In the genomic region with DNA sequence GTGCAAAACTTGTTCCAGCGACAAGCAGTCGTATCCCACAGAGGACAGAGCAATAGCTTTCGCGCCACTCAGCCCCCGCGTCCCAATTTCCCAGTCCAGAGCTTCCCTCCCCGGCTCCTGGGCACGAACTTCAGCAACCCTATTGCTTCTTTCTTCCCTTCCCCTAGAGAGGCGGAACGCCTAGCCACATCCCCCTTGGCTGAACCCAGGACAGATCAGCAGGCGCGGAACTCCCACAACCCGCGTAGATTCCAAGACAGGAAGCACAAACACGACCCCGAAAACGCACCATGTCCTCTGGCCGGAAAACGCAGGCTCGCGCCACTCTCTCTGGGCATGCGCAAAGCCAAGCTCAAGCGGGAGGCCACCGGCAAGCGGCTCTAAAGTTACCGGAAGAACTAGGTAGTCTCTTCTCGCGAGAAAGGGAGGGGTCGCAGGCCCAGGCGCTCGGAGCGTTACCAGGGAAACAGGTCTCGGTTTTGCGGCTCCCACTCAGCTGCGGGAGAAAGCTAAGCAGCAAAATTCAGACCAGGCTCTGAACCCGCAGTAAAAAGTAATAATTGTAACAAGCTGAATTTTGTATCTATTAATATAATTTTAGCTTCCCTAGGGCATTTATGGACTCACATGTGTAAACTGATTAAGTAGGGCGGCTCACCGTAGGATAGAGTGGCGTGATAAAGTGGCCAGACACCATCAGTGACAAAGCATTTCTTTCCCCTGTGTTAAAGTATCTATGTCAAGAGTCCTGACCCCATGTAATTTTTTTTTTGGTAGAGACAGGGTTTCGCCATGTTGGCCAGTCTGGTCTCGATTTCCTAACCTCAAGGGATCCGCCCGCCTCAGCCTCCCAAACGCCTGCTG, we compare ENCODE assay signal across 8 cellular contexts. TPM values are rescaled to one million over a fixed set of nuclear protein-coding genes. Genes with fewer than 3 reads are reported as not detected.
DNase-seq lines count a peak whose midpoint lies in the region; ATAC-seq, FAIRE-seq and TF ChIP-seq lines count a peak whose summit lies in the region.

TSS of gene TMEM209 (minus strand) at position 323 of the 864 bp plus-strand sequence. CDS start at position 292, 31 bp downstream.

- H3K27ac ChIP-seq in angular gyrus (ENCODE audit: low read depth, low read length), result peak within 1 kb of the TSS; percentile 96
- H3K27ac ChIP-seq in prostate gland, result peak within 1 kb of the TSS; percentile 81 to 84

- H3K27me3 ChIP-seq in prostate gland (replicated peaks; ENCODE audit: insufficient read depth), result no peaks in the 10 kb centered on the region

- no peak for TF ChIP-seq CTCF in prostate gland (IDR thresholded peaks at IDR 0.05)

- peak within 1 kb of the TSS; percentile 61 to 71 for H3K4me3 ChIP-seq in prostate gland

- peak; percentile 97 for ATAC-seq in GM18498 (IDR thresholded peaks at IDR 0.05; ENCODE audit: unreplicated experiment)
- ATAC-seq in HG02938 (IDR thresholded peaks at IDR 0.05; ENCODE audit: unreplicated experiment), result peak; percentile 94
- ATAC-seq in left ventricle myocardium superior, result peak; percentile 100

- H3K36me3 ChIP-seq in prostate gland, result no peaks in the 10 kb centered on the region

- DNase-seq in NCI-H187 (lab: John Stamatoyannopoulos, UW) (peak; percentile 88 to 99), T-helper 2 cell (peak; percentile 74 to 96 (median 90)), left ventricle myocardium superior (peak; percentile 95), prostate gland (ENCODE audit: low spot score) (peak; percentile 92), urothelium cell line (ENCODE audit: low spot score) (peak; percentile 95)

- H3K9me3 ChIP-seq in prostate gland, result no peaks in the 10 kb centered on the region

- no peaks in the 10 kb centered on the region for H3K4me1 ChIP-seq in prostate gland (replicated peaks)

- no peak for FAIRE-seq in urothelium cell line (lab: Jason Lieb, UNC)

- intact Hi-C loops in left ventricle myocardium superior (cut with micrococcal nuclease) (no loop called here), prostate gland (cut with DNase I) (no loop called here)

- WGBS in prostate gland, result 10% methylated on average over 44 of the region's 44 CpGs

- peak; percentile 45 for TF ChIP-seq POLR2A in prostate gland (IDR thresholded peaks at IDR 0.05)

RNA-seq across cellular contexts. Expression of gene TMEM209, which starts in this region (rescaled TPM):
- total RNA-seq in left ventricle myocardium superior, result 9.2 TPM
- 10 to 100 TPM; 11.9 to 21.5 TPM for total RNA-seq in prostate gland

Comparison
In these comparisons a context has a peak if more than half of its experiments do, and no peak if none do; other contexts are left out.
1. Peak in every context shown above with its lines: DNase-seq, ATAC-seq, H3K4me3 ChIP-seq and H3K27ac ChIP-seq.